Comparison of ENCODE assay signal across 21 cellular contexts in the genomic region with DNA sequence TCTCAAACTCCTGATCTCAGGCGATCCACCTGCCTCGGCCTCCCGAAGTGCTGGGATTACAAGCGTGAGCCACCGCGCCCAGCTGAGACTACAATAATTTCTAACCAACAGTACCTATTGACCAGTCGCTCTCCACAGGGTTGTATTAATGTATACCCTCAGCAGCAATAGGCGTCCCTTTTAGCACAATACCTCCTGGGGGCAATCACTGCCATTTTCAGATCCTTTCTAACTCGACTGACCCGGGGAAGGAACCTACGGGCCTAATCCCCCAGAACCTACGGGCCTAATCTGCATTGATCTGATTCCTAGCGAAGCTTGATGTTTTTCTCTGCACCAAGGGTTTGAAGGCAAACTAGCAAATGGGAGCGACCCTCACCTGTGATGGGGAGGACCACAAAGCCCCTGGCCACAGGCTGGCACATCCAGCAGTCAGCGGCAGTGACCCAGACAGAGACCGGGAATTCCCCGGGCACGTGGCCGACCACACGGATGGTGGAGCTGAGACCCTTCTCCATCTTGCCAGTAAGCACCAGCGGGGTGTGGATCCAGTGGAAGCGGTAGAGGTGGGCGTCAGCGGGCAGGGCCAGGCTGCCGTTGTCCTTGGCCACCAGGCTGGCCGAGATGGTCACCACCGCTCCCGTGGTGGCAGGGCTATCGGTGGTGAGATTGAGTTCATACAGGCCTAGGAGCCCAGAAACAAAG. TPM values are rescaled to one million over a fixed set of nuclear protein-coding genes. Genes with fewer than 3 reads are reported as not detected.
DNase-seq lines count a peak whose midpoint lies in the region; ATAC-seq, FAIRE-seq and TF ChIP-seq lines count a peak whose summit lies in the region.
"Had no signal": no experiment of that assay in that cellular context is flagged by ENCODE, and none has a peak within 500 bp of the region (broad histone marks: within the 10 kb centered on the region; RNA-seq: fewer than 3 reads in every experiment).

No MANE protein-coding gene starts in this region.

- H3K4me2 ChIP-seq in osteoblast (ENCODE audit: insufficient read depth, low read length), result no peak overlapping the region
- H3K4me2 ChIP-seq: BLaER1 had no signal

- no peak overlapping the region for H2AFZ ChIP-seq in osteoblast (ENCODE audit: low read length)

- intact Hi-C loops in Right ventricle myocardium inferior (cut with DNase I), result no loop called here
- intact Hi-C loops in heart right ventricle (cut with DNase I), result no loop called here
- intact Hi-C loops in kidney (cut with DNase I), result no loop called here

- peak; percentile 64 for DNase-seq in Right ventricle myocardium inferior (ENCODE audit: missing footprints)
- DNase-seq in heart right ventricle, result no peak
- DNase-seq in kidney, result peak; percentile 54
- peak; percentile 85 for DNase-seq in osteoblast (ENCODE audit: insufficient read length, low spot score, missing footprints)
- DNase-seq in nephron progenitor cell, result no peak
- no peak for DNase-seq in MG63
- DNase-seq: 8988T; CD4-positive, alpha-beta memory T cell; DMS153; DMS79; GDM1; GOT3; H7; HFFc6 had no signal

- H3K9me3 Mint-ChIP-seq in nephron progenitor cell, result no peaks in the 10 kb centered on the region
- H3K9me3 Mint-ChIP-seq: CD4-positive, alpha-beta memory T cell; HFFc6 had no signal

- H3K79me2 ChIP-seq in osteoblast (ENCODE audit: insufficient read depth, low read length), result no peaks in the 10 kb centered on the region

- TF ChIP-seq CTCF in heart right ventricle (IDR thresholded peaks at IDR 0.05) (no peak), kidney (IDR thresholded peaks at IDR 0.05; ENCODE audit: borderline replicate concordance, extremely low read depth, insufficient read depth) (no peak), osteoblast (IDR thresholded peaks at IDR 0.05; ENCODE audit: extremely low read depth, low read depth, low read length) (no peak), nephron progenitor cell (IDR thresholded peaks at IDR 0.05) (no peak)

- no peak for ATAC-seq in Right ventricle myocardium inferior
- no peak for ATAC-seq in heart right ventricle
- no peak for ATAC-seq in HG02852 (IDR thresholded peaks at IDR 0.05; ENCODE audit: unreplicated experiment)
- ATAC-seq: HCT116 had no signal

- H3K36me3 ChIP-seq in heart right ventricle (no peaks in the 10 kb centered on the region), kidney (ENCODE audit: control insufficient read depth in 1 of 2, insufficient read depth in 2 of 2, low read length in 2 of 2) (no peaks in the 10 kb centered on the region), osteoblast (ENCODE audit: insufficient read depth, low read length) (no peaks in the 10 kb centered on the region), MG63 (no peaks in the 10 kb centered on the region)
- H3K36me3 ChIP-seq: BLaER1 had no signal

- no peak overlapping the region for H3K27ac ChIP-seq in heart right ventricle
- H3K27ac ChIP-seq in kidney (ENCODE audit: low read depth in 2 of 2, low read length in 2 of 2), result no peak overlapping the region
- H3K27ac ChIP-seq in osteoblast (ENCODE audit: low read depth, low read length), result no peak overlapping the region
- H3K27ac ChIP-seq: BLaER1 had no signal

- no peak overlapping the region for H3K27ac Mint-ChIP-seq in nephron progenitor cell
- H3K27ac Mint-ChIP-seq: CD4-positive, alpha-beta memory T cell; HFFc6 had no signal

- H3K9me3 ChIP-seq in heart right ventricle (no peaks in the 10 kb centered on the region), kidney (ENCODE audit: control insufficient read depth in 1 of 2, low read length in 2 of 2) (no peaks in the 10 kb centered on the region), osteoblast (ENCODE audit: low read depth, low read length) (no peaks in the 10 kb centered on the region), MG63 (no peaks in the 10 kb centered on the region)
- H3K9me3 ChIP-seq: BLaER1 had no signal

- FAIRE-seq in kidney (lab: Jason Lieb, UNC), result no peak
- FAIRE-seq: GM12892 had no signal

- H3K4me1 Mint-ChIP-seq in nephron progenitor cell, result peaks cover 11% of the 10 kb centered on the region

- peaks cover 56% of the 10 kb centered on the region for H3K27me3 Mint-ChIP-seq in nephron progenitor cell (ENCODE audit: low read depth, poor library complexity)

- H3K4me3 Mint-ChIP-seq in nephron progenitor cell, result no peak overlapping the region
- H3K4me3 Mint-ChIP-seq: CD4-positive, alpha-beta memory T cell; HFFc6 had no signal

- H4K20me1 ChIP-seq in osteoblast (ENCODE audit: insufficient read depth, low read length), result no peaks in the 10 kb centered on the region
- H4K20me1 ChIP-seq: BLaER1 had no signal

- H3K36me3 Mint-ChIP-seq in nephron progenitor cell (ENCODE audit: low read depth), result no peaks in the 10 kb centered on the region
- H3K36me3 Mint-ChIP-seq: CD14-positive monocyte; CD4-positive, alpha-beta memory T cell had no signal

- 93 to 95% methylated on average over 29 of the region's 29 CpGs for WGBS in heart right ventricle, 2 donors

- H3K9ac ChIP-seq in kidney (ENCODE audit: low read length in 2 of 2), result no peak overlapping the region
- H3K9ac ChIP-seq: BLaER1 had no signal

- peaks cover 0 to 10% (median 0%) of the 10 kb centered on the region in 9 donors for H3K4me1 ChIP-seq in heart right ventricle
- peaks cover 0 to 3% of the 10 kb centered on the region in 2 donors for H3K4me1 ChIP-seq in kidney (ENCODE audit: control insufficient read depth in 1 of 2, insufficient read depth in 1 of 2, low read depth in 1 of 2, low read length in 2 of 2)
- H3K4me1 ChIP-seq in osteoblast (ENCODE audit: insufficient read depth, low read length), result peaks cover 10% of the 10 kb centered on the region
- H3K4me1 ChIP-seq: BLaER1 had no signal

- H3K4me3 ChIP-seq in heart right ventricle, result no peak overlapping the region
- no peak overlapping the region for H3K4me3 ChIP-seq in kidney (ENCODE audit: low read length in 2 of 2)
- no peak overlapping the region for H3K4me3 ChIP-seq in osteoblast (ENCODE audit: insufficient read depth, low read length)
- no peak overlapping the region for H3K4me3 ChIP-seq in MG63
- H3K4me3 ChIP-seq: BLaER1 had no signal

- H3K27me3 ChIP-seq in heart right ventricle (peaks cover 0 to 23% (median 9%) of the 10 kb centered on the region in 7 donors), osteoblast (ENCODE audit: insufficient read depth, low read length) (peaks cover 9% of the 10 kb centered on the region), MG63 (no peaks in the 10 kb centered on the region)

RNA-seq across cellular contexts. Expression of a gene that starts 6.9 kb away (rescaled TPM):
- total RNA-seq in Right ventricle myocardium inferior (not detected), heart right ventricle (1 to 10 TPM in 1 of 10 donors, under 1 TPM in 1, not detected in 8; 0.29 to 1.5 TPM), kidney (5.0 TPM), osteoblast (0.88 and 1.1 TPM in 2 replicates)
- polyA plus RNA-seq in heart right ventricle (under 1 TPM; 0.12 to 0.22 TPM), kidney (ENCODE audit: insufficient read depth, low read depth, low replicate concordance) (12.9 TPM)
- 0.23 TPM in 1 of 2 replicates, not detected in the other for total RNA-seq in MG63 (2014; rRNA removed; shearing (Covaris generic); ENCODE audit: low replicate concordance)
- total RNA-seq: A673; CD4-positive, alpha-beta memory T cell; HT-29 had no signal
- polyA plus RNA-seq: CD14-positive monocyte; CD4-positive, alpha-beta memory T cell had no signal

RNA-seq across cellular contexts. Expression of a gene that starts 15.5 kb away (rescaled TPM):
- total RNA-seq in Right ventricle myocardium inferior (14.3 TPM), heart right ventricle (10 to 100 TPM; 14.6 to 25.1 (median 22.7) TPM), kidney (47.7 TPM), osteoblast (16.5 and 17.7 TPM in 2 replicates)
- polyA plus RNA-seq in heart right ventricle (10 to 100 TPM in 1 of 2 donors, 1 to 10 TPM in 1; 4.8 to 12.7 TPM), kidney (ENCODE audit: insufficient read depth, low read depth, low replicate concordance) (7.0 TPM)
- total RNA-seq in MG63 (2014; rRNA removed; shearing (Covaris generic); ENCODE audit: low replicate concordance), result 3.4 and 3.9 TPM in 2 replicates

Comparison
In these comparisons a context has a peak if more than half of its experiments do, and no peak if none do; other contexts are left out.
1. DNase-seq: peak in Right ventricle myocardium inferior (single experiment), kidney (single experiment) and osteoblast (single experiment); none in heart right ventricle (0 of 2), nephron progenitor cell (single experiment) and MG63 (single experiment).